Comparison of ENCODE assay signal across 35 cellular contexts in the genomic region with DNA sequence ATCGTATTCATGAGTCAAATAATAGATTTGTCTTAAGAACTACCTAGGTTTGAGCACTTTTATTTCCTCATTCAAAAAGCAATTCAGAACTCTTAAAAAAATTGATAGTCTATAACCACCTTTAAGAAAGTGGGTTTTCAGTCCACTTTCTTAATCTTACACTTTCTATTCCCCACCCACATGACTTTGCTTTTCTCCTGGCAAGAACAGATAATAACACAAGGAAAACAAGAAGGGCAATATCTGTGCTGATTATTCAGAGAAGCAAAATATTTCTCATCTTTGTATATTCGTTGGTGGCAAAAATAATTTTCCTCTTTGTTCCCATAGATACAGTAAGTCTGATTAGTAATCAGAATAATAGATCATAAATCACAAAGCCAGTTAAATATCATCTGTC.
DNase-seq lines count a peak whose midpoint lies in the region; ATAC-seq, FAIRE-seq and TF ChIP-seq lines count a peak whose summit lies in the region.
"Had no signal": no experiment of that assay in that cellular context is flagged by ENCODE, and none has a peak within 500 bp of the region (broad histone marks: within the 10 kb centered on the region; RNA-seq: fewer than 3 reads in every experiment).

No MANE protein-coding gene starts in this region.

- intact Hi-C loops in K562 (cut with micrococcal nuclease) (no loop called here), dorsolateral prefrontal cortex (cut with DNase I) (no loop called here)

- TF ChIP-seq POLR2A in K562 (conservative IDR thresholded peaks at IDR 0.05): no peak
- no peak for TF ChIP-seq POLR2A in erythroblast (IDR thresholded peaks at IDR 0.05; ENCODE audit: low read length)

- 0% methylated on average over 2 of the region's 2 CpGs for WGBS in K562 (ENCODE audit: insufficient coverage, low coverage, missing lambda C conversion rate)

- no peaks in the 10 kb centered on the region for H3K9me1 ChIP-seq in K562 (ENCODE audit: control insufficient read depth, insufficient read depth, low read length)

- TF ChIP-seq CTCF in K562 (IDR thresholded peaks at IDR 0.05 in 2 of 3, conservative IDR thresholded peaks at IDR 0.05 in 1 of 3; ENCODE audit: insufficient read depth in 2 of 3, low read depth in 1 of 3, low read length in 3 of 3) (no peak), dorsolateral prefrontal cortex (IDR thresholded peaks at IDR 0.05 in 54 of 56, conservative IDR thresholded peaks at IDR 0.05 in 2 of 56; ENCODE audit: low read depth in 1 of 56, partially characterized antibody in 56 of 56) (no peak)

- no peaks in the 10 kb centered on the region for H3K79me2 ChIP-seq in K562 (ENCODE audit: control insufficient read depth, insufficient read depth, low read length)

- H3K36me3 ChIP-seq in SK-N-MC (ENCODE audit: insufficient read depth, low read length) (no peaks in the 10 kb centered on the region), K562 (ENCODE audit: control insufficient read depth, insufficient read depth, low read length) (no peaks in the 10 kb centered on the region)
- H3K36me3 ChIP-seq: BE2C; BLaER1; BLaER1 treated with 17β-estradiol and CSF1 and Interleukin-3, amounts not matched to agents 10 nM and 100 nM had no signal

- FAIRE-seq in K562 (lab: Jason Lieb, UNC): no peak
- FAIRE-seq: A204.1, A549, D721Med had no signal

- no peaks in the 10 kb centered on the region for H4K20me1 ChIP-seq in K562 (replicated peaks; ENCODE audit: control insufficient read depth, insufficient read depth, low read length)
- H4K20me1 ChIP-seq: BLaER1; BLaER1 treated with 17β-estradiol and CSF1 and Interleukin-3, amounts not matched to agents 10 nM and 100 nM had no signal

- no peak for TF ChIP-seq RAD21 in K562 (CRISPR knock-in tag; conservative IDR thresholded peaks at IDR 0.05 in 1 of 2, IDR thresholded peaks at IDR 0.05 in 1 of 2)

- POLR2A ChIA-PET in K562 (lab: Yijun Ruan, JAX): no interaction called here

- H3K27me3 ChIP-seq in K562 (ENCODE audit: control insufficient read depth in 2 of 2, insufficient read depth in 2 of 2, low read length in 2 of 2) (no peaks in the 10 kb centered on the region), dorsolateral prefrontal cortex (no peaks in the 10 kb centered on the region)
- H3K27me3 ChIP-seq: BE2C; BLaER1; BLaER1 treated with 17β-estradiol and CSF1 and Interleukin-3, amounts not matched to agents 10 nM and 100 nM had no signal

- H3K4me3 ChIP-seq in SK-N-MC: no peak overlapping the region
- no peak overlapping the region for H3K4me3 ChIP-seq in K562
- no peak overlapping the region for H3K4me3 ChIP-seq in dorsolateral prefrontal cortex
- H3K4me3 ChIP-seq: A549; BLaER1; BLaER1 treated with 17β-estradiol and CSF1 and Interleukin-3, amounts not matched to agents 10 nM and 100 nM had no signal

- no peak overlapping the region for H2AFZ ChIP-seq in K562 (ENCODE audit: low read depth, low read length)

- no peaks in the 10 kb centered on the region for H3K4me1 ChIP-seq in K562 (replicated peaks in 1 of 2; ENCODE audit: control insufficient read depth in 2 of 2, insufficient read depth in 2 of 2, low read length in 2 of 2)
- H3K4me1 ChIP-seq: BE2C; BLaER1; BLaER1 treated with 17β-estradiol and CSF1 and Interleukin-3, amounts not matched to agents 10 nM and 100 nM; Caco-2 had no signal

- H3K9me3 ChIP-seq in SK-N-MC (ENCODE audit: low read depth, low read length) (no peaks in the 10 kb centered on the region), K562 (replicated peaks; ENCODE audit: control insufficient read depth, insufficient read depth, low read depth, low read length) (no peaks in the 10 kb centered on the region)
- H3K9me3 ChIP-seq: A549; BE2C; BLaER1; BLaER1 treated with 17β-estradiol and CSF1 and Interleukin-3, amounts not matched to agents 10 nM and 100 nM; Caco-2 had no signal

- 0 out of 2 replicates have a peak, but pooled peaks have one; percentile 13 for TF ChIP-seq EP300 in K562 (IDR thresholded peaks at IDR 0.05; ENCODE audit: low read length)

- H3K9ac ChIP-seq in SK-N-MC (ENCODE audit: insufficient read length): no peak overlapping the region
- no peak overlapping the region for H3K9ac ChIP-seq in K562 (ENCODE audit: insufficient read depth in 1 of 2, low read depth in 2 of 2, low read length in 2 of 2)
- H3K9ac ChIP-seq: BLaER1; BLaER1 treated with 17β-estradiol and CSF1 and Interleukin-3, amounts not matched to agents 10 nM and 100 nM had no signal

- ATAC-seq in K562: peak; percentile 65; the same call in 2 of the 3 replicates
- ATAC-seq: A549; CD8-positive, alpha-beta T cell had no signal

- DNase-seq in OCI-M1 (lab: John Stamatoyannopoulos, UW): peak; percentile 46
- no peak for DNase-seq in SK-N-MC (ENCODE audit: low read depth, low spot score)
- no peak for DNase-seq in K562 (ENCODE audit: extremely low read depth in 1 of 4, low spot score in 3 of 4)
- peak; percentile 30 to 39 for DNase-seq in erythroblast (lab: John Stamatoyannopoulos, UW)
- DNase-seq in G401 (ENCODE audit: low spot score): no peak
- DNase-seq in NAMALWA (ENCODE audit: low spot score): no peak
- no peak for DNase-seq in dorsolateral prefrontal cortex
- DNase-seq in NCI-H526 treated with DMSO at 0.1 percent for 48 hours (lab: John Stamatoyannopoulos, UW): no peak
- DNase-seq: 8988T; ACHN; AML-193; BE2C; C1 segment of cervical spinal cord; Caco-2; Calu3; CD4-positive, alpha-beta memory T cell; CD4-positive, alpha-beta T cell; CD4-positive, CD25-positive, alpha-beta regulatory T cell; CD8-positive, alpha-beta memory T cell; CD8-positive, alpha-beta T cell; COR-L47; DMS 273 treated with DMSO at 0.1 percent for 48 hours; DMS153; DMS53; DMS79; DMS79 treated with DMSO at 0.1 percent for 48 hours; DND-41; EL had no signal

- BruUV-seq in K562 (replicated peaks; lab: Mats Ljungman, UMichigan): no TSS peak

- CTCF ChIA-PET in K562 (lab: Yijun Ruan, JAX; ENCODE audit: low intra/inter-chr PET ratio): no interaction called here

- in situ Hi-C loops in K562 (cut with MboI) (no loop called here), G401 (cut with HindIII; ENCODE audit: low sequenced_read_pairs) (no loop called here)

- H3K4me2 ChIP-seq in K562 (ENCODE audit: insufficient read depth, low read length): no peak overlapping the region
- H3K4me2 ChIP-seq: A549; BLaER1; BLaER1 treated with 17β-estradiol and CSF1 and Interleukin-3, amounts not matched to agents 10 nM and 100 nM had no signal

- H3K27ac ChIP-seq in SK-N-MC: 0 out of 2 replicates have a peak overlapping the region, but pooled peaks have one; percentile 3
- no peak overlapping the region for H3K27ac ChIP-seq in K562 (ENCODE audit: extremely low read depth, low read depth, low read length)
- H3K27ac ChIP-seq in dorsolateral prefrontal cortex: no peak overlapping the region
- H3K27ac ChIP-seq: 22Rv1; A549; BLaER1; BLaER1 treated with 17β-estradiol and CSF1 and Interleukin-3, amounts not matched to agents 10 nM and 100 nM; C4-2B had no signal

TF ChIP-seq in K562, 482 proteins besides CTCF, POLR2A, EP300 and RAD21:
- no peak for TF ChIP-seq ZNF133 (CRISPR knock-in tag; IDR thresholded peaks at IDR 0.05)
- no peak for TF ChIP-seq L3MBTL2 (IDR thresholded peaks at IDR 0.05)
- no peak for TF ChIP-seq PHB (CRISPR knock-in tag; IDR thresholded peaks at IDR 0.05)
- no peak for TF ChIP-seq ZNF395 (CRISPR knock-in tag; IDR thresholded peaks at IDR 0.05)
- TF ChIP-seq CBX1 (IDR thresholded peaks at IDR 0.05; ENCODE audit: low read depth): no peak
- TF ChIP-seq C11orf30 (IDR thresholded peaks at IDR 0.05; ENCODE audit: low read depth): peak; percentile 43; the same call in 1 of the 2 replicates
- TF ChIP-seq ARID1B (IDR thresholded peaks at IDR 0.05): peak; percentile 57
- no peak for TF ChIP-seq CTCFL (IDR thresholded peaks at IDR 0.05; ENCODE audit: borderline replicate concordance, insufficient read depth, low read depth, low read length, poor library complexity, severe bottlenecking)
- TF ChIP-seq DPF2 (IDR thresholded peaks at IDR 0.05): peak; percentile 47; the same call in 1 of the 2 replicates
- peak; percentile 52 for TF ChIP-seq NFE2 (IDR thresholded peaks at IDR 0.05; ENCODE audit: low read depth)
- TF ChIP-seq RNF2 (IDR thresholded peaks at IDR 0.05): no peak
- TF ChIP-seq PHTF2 (CRISPR knock-in tag; IDR thresholded peaks at IDR 0.05): no peak

Comparison
In these comparisons a context has a peak if more than half of its experiments do, and no peak if none do; other contexts are left out.
1. DNase-seq: peak in OCI-M1 (single experiment) and erythroblast (2 of 2); none in SK-N-MC (single experiment), K562 (0 of 4), G401 (single experiment), NAMALWA (single experiment), dorsolateral prefrontal cortex (0 of 10) and NCI-H526 treated with DMSO at 0.1 percent for 48 hours (single experiment).